In genomic region chr12:92971869-92972524, GRCh38 we compare ENCODE assay signal across 12 cellular contexts. TPM values are rescaled to one million over a fixed set of nuclear protein-coding genes. Genes with fewer than 3 reads are reported as not detected.
DNase-seq lines count a peak whose midpoint lies in the region; ATAC-seq, FAIRE-seq and TF ChIP-seq lines count a peak whose summit lies in the region.
"Had no signal": no experiment of that assay in that cellular context is flagged by ENCODE, and none has a peak within 500 bp of the region (broad histone marks: within the 10 kb centered on the region; RNA-seq: fewer than 3 reads in every experiment).

No MANE protein-coding gene starts in this region.

- peak overlapping the region; percentile 57 for H3K4me2 ChIP-seq in smooth muscle cell

- H3K4me3 ChIP-seq in RWPE2 (ENCODE audit: severe bottlenecking) (no peak overlapping the region), foreskin fibroblast (ENCODE audit: low read depth in 1 of 2, low read length in 2 of 2) (no peak overlapping the region), smooth muscle cell (no peak overlapping the region)

- peaks cover 9% of the 10 kb centered on the region for H3K9me3 ChIP-seq in RWPE2 (ENCODE audit: severe bottlenecking)
- no peaks in the 10 kb centered on the region for H3K9me3 ChIP-seq in smooth muscle cell (replicated peaks; ENCODE audit: low read depth)

- TF ChIP-seq CTCF in RWPE2 (IDR thresholded peaks at IDR 0.05; ENCODE audit: poor library complexity, severe bottlenecking): no peak
- TF ChIP-seq CTCF in foreskin fibroblast (IDR thresholded peaks at IDR 0.05; ENCODE audit: low read depth, low read length): no peak
- no peak for TF ChIP-seq CTCF in smooth muscle cell (IDR thresholded peaks at IDR 0.05; ENCODE audit: borderline replicate concordance, insufficient read depth, poor library complexity, severe bottlenecking)

- peak overlapping the region; percentile 48 for H3K9ac ChIP-seq in smooth muscle cell (ENCODE audit: low read depth)

- H3K27ac ChIP-seq in RWPE2 (ENCODE audit: poor library complexity, severe bottlenecking) (peak overlapping the region; percentile 85), smooth muscle cell (ENCODE audit: low read depth) (peak overlapping the region; percentile 92)

- no peak overlapping the region for H2AFZ ChIP-seq in smooth muscle cell (ENCODE audit: low read depth)

- H3K79me2 ChIP-seq in smooth muscle cell (ENCODE audit: low read depth): no peaks in the 10 kb centered on the region

- H4K20me1 ChIP-seq in smooth muscle cell (ENCODE audit: low read depth): no peaks in the 10 kb centered on the region

- peak; percentile 57 for FAIRE-seq in GM12891 (lab: Jason Lieb, UNC)
- FAIRE-seq: HTR-8/SVneo had no signal

- ATAC-seq in RWPE2 (ENCODE audit: low read depth) (peak; percentile 17; the same call in 1 of the 3 replicates), GM21447 (IDR thresholded peaks at IDR 0.05; ENCODE audit: unreplicated experiment) (no peak)

- TF ChIP-seq POLR2A in GM12891 (IDR thresholded peaks at IDR 0.05; ENCODE audit: low read depth, low read length): no peak

- H3K4me1 ChIP-seq in RWPE2 (ENCODE audit: insufficient read depth, poor library complexity, severe bottlenecking): peaks cover 30% of the 10 kb centered on the region
- no peaks in the 10 kb centered on the region for H3K4me1 ChIP-seq in smooth muscle cell (ENCODE audit: low read depth)

- DNase-seq in GM12891 (ENCODE audit: insufficient read length, low spot score) (no peak), RWPE2 (ENCODE audit: low spot score) (no peak), foreskin fibroblast (peak; percentile 92 to 94), smooth muscle cell (lab: John Stamatoyannopoulos, UW; ENCODE audit: unreplicated experiment) (no peak), NCI-H345 (lab: John Stamatoyannopoulos, UW) (no peak), NCI-H2227 treated with DMSO at 0.1 percent for 48 hours (lab: John Stamatoyannopoulos, UW) (no peak)
- DNase-seq in stimulated activated CD4-positive, alpha-beta T cell treated with anti-CD3 and anti-CD28 coated beads, Interleukin-12 subunit alpha, Interleukin-12 subunit beta, amount 100 ng/mL, for 4 hours: no peak
- DNase-seq: activated effector memory CD4-positive, alpha-beta T cell treated with Interleukin-2 at 50 U/mL for 16 hours; NCI-H526 treated with DMSO at 0.1 percent for 48 hours; stimulated activated CD4-positive, alpha-beta T cell treated with anti-CD3 and anti-CD28 coated beads, Interleukin-4, amount 100 ng/mL, for 24 hours had no signal

- H3K36me3 ChIP-seq in RWPE2 (ENCODE audit: low read depth) (no peaks in the 10 kb centered on the region), smooth muscle cell (ENCODE audit: low read depth) (no peaks in the 10 kb centered on the region)

- H3K27me3 ChIP-seq in RWPE2 (ENCODE audit: insufficient read depth, poor library complexity, severe bottlenecking): no peaks in the 10 kb centered on the region
- no peaks in the 10 kb centered on the region for H3K27me3 ChIP-seq in smooth muscle cell (ENCODE audit: low read depth)

- WGBS in smooth muscle cell (ENCODE audit: low lambda C conversion rate): 91% methylated on average over 1 of the region's 1 CpG

- H3F3A ChIP-seq in smooth muscle cell (ENCODE audit: low read depth): peaks cover 9% of the 10 kb centered on the region

TF ChIP-seq in GM12891, 5 proteins besides CTCF, POLR2A, EP300 and RAD21:
- TF ChIP-seq PAX5 (IDR thresholded peaks at IDR 0.05; ENCODE audit: insufficient read depth, low read length, severe bottlenecking) (peak; percentile 22), SPI1 (IDR thresholded peaks at IDR 0.05; ENCODE audit: low read depth, low read length) (no peak)

RNA-seq across cellular contexts. Expression of gene EEA1, which starts 42.9 kb away (rescaled TPM):
- 2.9 TPM for polyA plus RNA-seq in GM12891 (2012; ENCODE audit: low read depth, missing spikeins)
- 25.1 and 28.5 TPM in 2 replicates for total RNA-seq in smooth muscle cell
- 22.7 and 29.0 TPM in 2 replicates for polyA plus RNA-seq in smooth muscle cell

Comparison
In these comparisons a context has a peak if more than half of its experiments do, and no peak if none do; other contexts are left out.
1. DNase-seq: peak in foreskin fibroblast (2 of 2); none in GM12891 (single experiment), RWPE2 (single experiment), smooth muscle cell (single experiment), NCI-H345 (single experiment), NCI-H2227 treated with DMSO at 0.1 percent for 48 hours (single experiment) and stimulated activated CD4-positive, alpha-beta T cell treated with anti-CD3 and anti-CD28 coated beads, Interleukin-12 subunit alpha, Interleukin-12 subunit beta, amount 100 ng/mL, for 4 hours (single experiment).